In genomic region chr1:225842074-225842473, GRCh38 we compare ENCODE assay signal across 2 cellular contexts.
TF ChIP-seq lines count a peak whose summit lies in the region.

No MANE protein-coding gene starts in this region.

TF ChIP-seq in IMR-90, 13 proteins besides CTCF, POLR2A, EP300 and RAD21:
- TF ChIP-seq, protein P1, sequence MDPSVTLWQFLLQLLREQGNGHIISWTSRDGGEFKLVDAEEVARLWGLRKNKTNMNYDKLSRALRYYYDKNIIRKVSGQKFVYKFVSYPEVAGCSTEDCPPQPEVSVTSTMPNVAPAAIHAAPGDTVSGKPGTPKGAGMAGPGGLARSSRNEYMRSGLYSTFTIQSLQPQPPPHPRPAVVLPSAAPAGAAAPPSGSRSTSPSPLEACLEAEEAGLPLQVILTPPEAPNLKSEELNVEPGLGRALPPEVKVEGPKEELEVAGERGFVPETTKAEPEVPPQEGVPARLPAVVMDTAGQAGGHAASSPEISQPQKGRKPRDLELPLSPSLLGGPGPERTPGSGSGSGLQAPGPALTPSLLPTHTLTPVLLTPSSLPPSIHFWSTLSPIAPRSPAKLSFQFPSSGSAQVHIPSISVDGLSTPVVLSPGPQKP (IDR thresholded peaks at IDR 0.05; ENCODE audit: borderline replicate concordance, low read depth, low read length): no peak
- TF ChIP-seq, protein P2, sequence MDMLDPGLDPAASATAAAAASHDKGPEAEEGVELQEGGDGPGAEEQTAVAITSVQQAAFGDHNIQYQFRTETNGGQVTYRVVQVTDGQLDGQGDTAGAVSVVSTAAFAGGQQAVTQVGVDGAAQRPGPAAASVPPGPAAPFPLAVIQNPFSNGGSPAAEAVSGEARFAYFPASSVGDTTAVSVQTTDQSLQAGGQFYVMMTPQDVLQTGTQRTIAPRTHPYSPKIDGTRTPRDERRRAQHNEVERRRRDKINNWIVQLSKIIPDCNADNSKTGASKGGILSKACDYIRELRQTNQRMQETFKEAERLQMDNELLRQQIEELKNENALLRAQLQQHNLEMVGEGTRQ (IDR thresholded peaks at IDR 0.05; ENCODE audit: low read depth, low read length): no peak
- TF ChIP-seq MAFK (IDR thresholded peaks at IDR 0.05; ENCODE audit: low read depth, low read length) (no peak), CHD1 (IDR thresholded peaks at IDR 0.05; ENCODE audit: low read depth, low read length) (no peak), RCOR1 (IDR thresholded peaks at IDR 0.05; ENCODE audit: insufficient replicate concordance, low read length) (no peak), CEBPB (IDR thresholded peaks at IDR 0.05; ENCODE audit: low read depth, low read length) (no peak)

TF ChIP-seq in H1, 55 proteins besides CTCF, POLR2A, EP300 and RAD21:
- no peak for TF ChIP-seq EGR1 (IDR thresholded peaks at IDR 0.05; ENCODE audit: borderline replicate concordance, low read depth, low read length)
- no peak for TF ChIP-seq SIRT6 (IDR thresholded peaks at IDR 0.05; ENCODE audit: low read length)
- TF ChIP-seq POU5F1 (IDR thresholded peaks at IDR 0.05; ENCODE audit: low read depth, low read length): no peak
- peak; percentile 78; the same call in 1 of the 2 replicates for TF ChIP-seq POLR2AphosphoS5 (IDR thresholded peaks at IDR 0.05; ENCODE audit: low read depth, low read length)
- TF ChIP-seq NRF1 (IDR thresholded peaks at IDR 0.05; ENCODE audit: low read depth, low read length): no peak
- TF ChIP-seq MAX (IDR thresholded peaks at IDR 0.05): no peak
- no peak for TF ChIP-seq JUND (IDR thresholded peaks at IDR 0.05; ENCODE audit: low read length)
- TF ChIP-seq CHD7 (IDR thresholded peaks at IDR 0.05; ENCODE audit: insufficient replicate concordance, low read length): no peak
- no peak for TF ChIP-seq PHF8 (conservative IDR thresholded peaks at IDR 0.05; ENCODE audit: low read depth, low read length)
